ENCODE assay signal across 2 cellular contexts in the genomic region with DNA sequence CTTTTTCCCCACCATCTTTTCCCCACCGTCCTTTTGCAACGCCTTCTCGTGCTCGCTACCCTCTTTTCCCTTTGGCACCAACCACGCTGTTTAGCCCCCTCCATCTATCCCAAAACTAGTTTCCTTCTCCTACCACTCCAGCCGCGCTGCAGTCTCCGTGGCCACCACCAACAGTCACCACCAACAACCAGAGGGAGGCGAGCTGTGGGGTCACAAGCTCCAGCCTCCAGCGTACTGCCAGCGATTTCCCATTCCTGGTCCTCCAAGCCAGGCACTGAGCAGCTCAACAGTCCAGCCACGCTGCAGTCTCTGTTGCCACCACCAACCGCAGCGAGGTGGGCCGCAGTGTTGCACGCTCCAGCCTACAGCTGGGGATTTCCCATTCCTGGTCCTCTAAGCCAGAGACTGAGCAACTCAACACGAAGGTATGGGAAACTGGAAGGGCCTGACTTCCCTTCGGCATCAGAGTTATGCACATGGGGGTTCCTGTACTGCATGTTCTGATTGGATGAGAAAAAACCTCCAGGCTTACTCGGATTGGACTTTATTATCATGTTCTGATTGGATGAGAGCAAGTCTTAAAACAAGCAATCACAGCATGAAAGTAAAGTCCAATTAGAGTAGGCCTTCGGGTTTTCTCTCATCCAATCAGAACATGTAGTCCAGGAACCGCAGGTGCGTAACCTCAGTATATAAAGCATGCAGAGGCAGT.
TF ChIP-seq lines count a peak whose summit lies in the region.

No MANE protein-coding gene starts in this region.

TF ChIP-seq in HepG2, 621 proteins besides CTCF, POLR2A, EP300 and RAD21:
- TF ChIP-seq ZNF768 (CRISPR knock-in tag; IDR thresholded peaks at IDR 0.05), result 0 out of 2 replicates have a peak, but pooled peaks have one; percentile 20
- no peak for TF ChIP-seq SIX4 (CRISPR knock-in tag; IDR thresholded peaks at IDR 0.05)
- TF ChIP-seq ZNF225 (CRISPR knock-in tag; IDR thresholded peaks at IDR 0.05), result no peak

TF ChIP-seq in WTC11, 78 proteins besides CTCF, POLR2A, EP300 and RAD21:
- TF ChIP-seq, protein P1, sequence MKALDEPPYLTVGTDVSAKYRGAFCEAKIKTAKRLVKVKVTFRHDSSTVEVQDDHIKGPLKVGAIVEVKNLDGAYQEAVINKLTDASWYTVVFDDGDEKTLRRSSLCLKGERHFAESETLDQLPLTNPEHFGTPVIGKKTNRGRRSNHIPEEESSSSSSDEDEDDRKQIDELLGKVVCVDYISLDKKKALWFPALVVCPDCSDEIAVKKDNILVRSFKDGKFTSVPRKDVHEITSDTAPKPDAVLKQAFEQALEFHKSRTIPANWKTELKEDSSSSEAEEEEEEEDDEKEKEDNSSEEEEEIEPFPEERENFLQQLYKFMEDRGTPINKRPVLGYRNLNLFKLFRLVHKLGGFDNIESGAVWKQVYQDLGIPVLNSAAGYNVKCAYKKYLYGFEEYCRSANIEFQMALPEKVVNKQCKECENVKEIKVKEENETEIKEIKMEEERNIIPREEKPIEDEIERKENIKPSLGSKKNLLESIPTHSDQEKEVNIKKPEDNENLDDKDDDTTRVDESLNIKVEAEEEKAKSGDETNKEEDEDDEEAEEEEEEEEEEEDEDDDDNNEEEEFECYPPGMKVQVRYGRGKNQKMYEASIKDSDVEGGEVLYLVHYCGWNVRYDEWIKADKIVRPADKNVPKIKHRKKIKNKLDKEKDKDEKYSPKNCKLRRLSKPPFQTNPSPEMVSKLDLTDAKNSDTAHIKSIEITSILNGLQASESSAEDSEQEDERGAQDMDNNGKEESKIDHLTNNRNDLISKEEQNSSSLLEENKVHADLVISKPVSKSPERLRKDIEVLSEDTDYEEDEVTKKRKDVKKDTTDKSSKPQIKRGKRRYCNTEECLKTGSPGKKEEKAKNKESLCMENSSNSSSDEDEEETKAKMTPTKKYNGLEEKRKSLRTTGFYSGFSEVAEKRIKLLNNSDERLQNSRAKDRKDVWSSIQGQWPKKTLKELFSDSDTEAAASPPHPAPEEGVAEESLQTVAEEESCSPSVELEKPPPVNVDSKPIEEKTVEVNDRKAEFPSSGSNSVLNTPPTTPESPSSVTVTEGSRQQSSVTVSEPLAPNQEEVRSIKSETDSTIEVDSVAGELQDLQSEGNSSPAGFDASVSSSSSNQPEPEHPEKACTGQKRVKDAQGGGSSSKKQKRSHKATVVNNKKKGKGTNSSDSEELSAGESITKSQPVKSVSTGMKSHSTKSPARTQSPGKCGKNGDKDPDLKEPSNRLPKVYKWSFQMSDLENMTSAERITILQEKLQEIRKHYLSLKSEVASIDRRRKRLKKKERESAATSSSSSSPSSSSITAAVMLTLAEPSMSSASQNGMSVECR (CRISPR knock-in tag; IDR thresholded peaks at IDR 0.05; ENCODE audit: borderline replicate concordance), result no peak
- TF ChIP-seq ZNF232 (CRISPR knock-in tag; IDR thresholded peaks at IDR 0.05) (no peak), PRRX2 (CRISPR knock-in tag; IDR thresholded peaks at IDR 0.05) (no peak), TEAD1 (CRISPR knock-in tag; IDR thresholded peaks at IDR 0.05) (no peak), ZNF425 (CRISPR knock-in tag; conservative IDR thresholded peaks at IDR 0.05) (no peak), RELA (CRISPR knock-in tag; IDR thresholded peaks at IDR 0.05; ENCODE audit: borderline replicate concordance) (no peak), NR3C1 (CRISPR knock-in tag; conservative IDR thresholded peaks at IDR 0.05; ENCODE audit: low read depth) (no peak), CBFB (CRISPR knock-in tag; IDR thresholded peaks at IDR 0.05; ENCODE audit: low read depth) (no peak), IRF1 (CRISPR knock-in tag; IDR thresholded peaks at IDR 0.05) (no peak), ESRRA (CRISPR knock-in tag; IDR thresholded peaks at IDR 0.05; ENCODE audit: borderline replicate concordance) (no peak), ERG (CRISPR knock-in tag; IDR thresholded peaks at IDR 0.05) (no peak)
- TF ChIP-seq, protein P2, sequence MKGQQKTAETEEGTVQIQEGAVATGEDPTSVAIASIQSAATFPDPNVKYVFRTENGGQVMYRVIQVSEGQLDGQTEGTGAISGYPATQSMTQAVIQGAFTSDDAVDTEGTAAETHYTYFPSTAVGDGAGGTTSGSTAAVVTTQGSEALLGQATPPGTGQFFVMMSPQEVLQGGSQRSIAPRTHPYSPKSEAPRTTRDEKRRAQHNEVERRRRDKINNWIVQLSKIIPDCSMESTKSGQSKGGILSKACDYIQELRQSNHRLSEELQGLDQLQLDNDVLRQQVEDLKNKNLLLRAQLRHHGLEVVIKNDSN (CRISPR knock-in tag; IDR thresholded peaks at IDR 0.05), result no peak
- TF ChIP-seq, protein P3, sequence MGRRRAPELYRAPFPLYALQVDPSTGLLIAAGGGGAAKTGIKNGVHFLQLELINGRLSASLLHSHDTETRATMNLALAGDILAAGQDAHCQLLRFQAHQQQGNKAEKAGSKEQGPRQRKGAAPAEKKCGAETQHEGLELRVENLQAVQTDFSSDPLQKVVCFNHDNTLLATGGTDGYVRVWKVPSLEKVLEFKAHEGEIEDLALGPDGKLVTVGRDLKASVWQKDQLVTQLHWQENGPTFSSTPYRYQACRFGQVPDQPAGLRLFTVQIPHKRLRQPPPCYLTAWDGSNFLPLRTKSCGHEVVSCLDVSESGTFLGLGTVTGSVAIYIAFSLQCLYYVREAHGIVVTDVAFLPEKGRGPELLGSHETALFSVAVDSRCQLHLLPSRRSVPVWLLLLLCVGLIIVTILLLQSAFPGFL (CRISPR knock-in tag; IDR thresholded peaks at IDR 0.05; ENCODE audit: borderline replicate concordance), result no peak
